In genomic region chr18:28512357-28512756, GRCh38 we compare ENCODE assay signal across 13 cellular contexts.
A peak's percentile ranks its signal among the peaks of the same experiment; 100 is the strongest.
DNase-seq lines count a peak whose midpoint lies in the region; ATAC-seq and TF ChIP-seq lines count a peak whose summit lies in the region.
"Had no signal": no experiment of that assay in that cellular context is flagged by ENCODE, and none has a peak within 500 bp of the region (broad histone marks: within the 10 kb centered on the region; RNA-seq: fewer than 3 reads in every experiment).

No MANE protein-coding gene starts in this region.

- no peak overlapping the region for H2AK5ac ChIP-seq in mesenchymal stem cell (ENCODE audit: low read length, severe bottlenecking)

- DNase-seq in astrocyte of the hippocampus (ENCODE audit: low read depth, low spot score) (peak; percentile 11), mesenchymal stem cell (peak; percentile 12), NCI-H748 treated with DMSO at 0.1 percent for 48 hours (lab: John Stamatoyannopoulos, UW) (no peak), AG08396 (ENCODE audit: low spot score) (no peak), sigmoid colon (no peak)
- DNase-seq: activated T-cell treated with anti-CD3 and anti-CD28 coated beads for 4 hours, anterior cingulate cortex, Caco-2, hypothalamus, NCI-H1930 had no signal

- H4K8ac ChIP-seq in mesenchymal stem cell (ENCODE audit: low read length), result peak overlapping the region; percentile 10

- H4K91ac ChIP-seq in mesenchymal stem cell (ENCODE audit: low read length), result no peak overlapping the region

- H3K4me1 ChIP-seq in mesenchymal stem cell (ENCODE audit: control insufficient read depth, insufficient read depth, low read depth, low read length) (peaks cover 2% of the 10 kb centered on the region), sigmoid colon (no peaks in the 10 kb centered on the region)
- H3K4me1 ChIP-seq: Caco-2 had no signal

- no peak overlapping the region for H2BK12ac ChIP-seq in mesenchymal stem cell (ENCODE audit: low read length in 2 of 2)

- H2BK5ac ChIP-seq in mesenchymal stem cell (ENCODE audit: low read depth, low read length, poor library complexity, severe bottlenecking), result no peak overlapping the region

- TF ChIP-seq CTCF in sigmoid colon (IDR thresholded peaks at IDR 0.05), result no peak

- no peak overlapping the region for H3K14ac ChIP-seq in mesenchymal stem cell (ENCODE audit: low read length in 2 of 2)

- intact Hi-C loops in sigmoid colon (cut with DNase I), result no loop called here

- H2BK120ac ChIP-seq in mesenchymal stem cell (ENCODE audit: low read depth, low read length), result no peak overlapping the region

- no peak overlapping the region for H3K4ac ChIP-seq in mesenchymal stem cell (ENCODE audit: low read depth in 1 of 2, low read length in 2 of 2)

- WGBS in mesenchymal stem cell, result 97% methylated on average over 2 of the region's 2 CpGs
- WGBS in sigmoid colon, 2 donors, result 63 to 80% methylated on average over 2 of the region's 2 CpGs

- H3K36me3 ChIP-seq in mesenchymal stem cell (ENCODE audit: control insufficient read depth in 1 of 2, insufficient read depth in 2 of 2, low read depth in 1 of 2, low read length in 2 of 2), result no peaks in the 10 kb centered on the region
- no peaks in the 10 kb centered on the region for H3K36me3 ChIP-seq in sigmoid colon

- H3K23ac ChIP-seq in mesenchymal stem cell (ENCODE audit: low read length in 2 of 2), result no peak overlapping the region

- no peak overlapping the region for H3K4me2 ChIP-seq in mesenchymal stem cell (ENCODE audit: low read length, poor library complexity, severe bottlenecking)

- ATAC-seq in GM18858 (IDR thresholded peaks at IDR 0.05; ENCODE audit: unreplicated experiment) (peak; percentile 57), HG03066 (IDR thresholded peaks at IDR 0.05; ENCODE audit: low read depth, unreplicated experiment) (peak; percentile 66), HG03442 (IDR thresholded peaks at IDR 0.05; ENCODE audit: unreplicated experiment) (no peak)

- H3K27me3 ChIP-seq in mesenchymal stem cell (ENCODE audit: control insufficient read depth in 1 of 2, insufficient read depth in 1 of 2, low read length in 2 of 2) (no peaks in the 10 kb centered on the region), sigmoid colon (no peaks in the 10 kb centered on the region)

- H3K79me1 ChIP-seq in mesenchymal stem cell (replicated peaks; ENCODE audit: low read length, poor library complexity, severe bottlenecking), result no peaks in the 10 kb centered on the region

- H3K4me3 ChIP-seq in mesenchymal stem cell (ENCODE audit: insufficient read depth in 1 of 2, low read depth in 1 of 2, low read length in 2 of 2) (peak overlapping the region in 1 of 2 experiments; percentile 3), sigmoid colon (no peak overlapping the region)

- H3K18ac ChIP-seq in mesenchymal stem cell (ENCODE audit: low read depth in 1 of 2, low read length in 2 of 2), result no peak overlapping the region

- no peak overlapping the region for H2BK15ac ChIP-seq in mesenchymal stem cell (ENCODE audit: low read depth, poor library complexity, severe bottlenecking)

- no peak overlapping the region for H3K27ac ChIP-seq in mesenchymal stem cell (ENCODE audit: low read length, poor library complexity, severe bottlenecking)
- H3K27ac ChIP-seq in sigmoid colon, result no peak overlapping the region

- no peak for TF ChIP-seq EP300 in sigmoid colon (IDR thresholded peaks at IDR 0.05)

- H3K9me3 ChIP-seq in mesenchymal stem cell (ENCODE audit: control insufficient read depth, low read length), result peaks cover 3% of the 10 kb centered on the region
- H3K9me3 ChIP-seq in sigmoid colon, result no peaks in the 10 kb centered on the region
- H3K9me3 ChIP-seq: Caco-2 had no signal

- H3K9ac ChIP-seq in mesenchymal stem cell (ENCODE audit: low read length), result no peak overlapping the region

- no peak for TF ChIP-seq POLR2A in sigmoid colon (IDR thresholded peaks at IDR 0.05)

- no peak overlapping the region for H2AFZ ChIP-seq in mesenchymal stem cell (ENCODE audit: low read depth, low read length)

Comparison
In these comparisons a context has a peak if more than half of its experiments do, and no peak if none do; other contexts are left out.
1. DNase-seq: peak in astrocyte of the hippocampus (single experiment) and mesenchymal stem cell (single experiment); none in NCI-H748 treated with DMSO at 0.1 percent for 48 hours (single experiment), AG08396 (single experiment) and sigmoid colon (single experiment).